23 cellular contexts compared by ENCODE assay signal in the genomic region with DNA sequence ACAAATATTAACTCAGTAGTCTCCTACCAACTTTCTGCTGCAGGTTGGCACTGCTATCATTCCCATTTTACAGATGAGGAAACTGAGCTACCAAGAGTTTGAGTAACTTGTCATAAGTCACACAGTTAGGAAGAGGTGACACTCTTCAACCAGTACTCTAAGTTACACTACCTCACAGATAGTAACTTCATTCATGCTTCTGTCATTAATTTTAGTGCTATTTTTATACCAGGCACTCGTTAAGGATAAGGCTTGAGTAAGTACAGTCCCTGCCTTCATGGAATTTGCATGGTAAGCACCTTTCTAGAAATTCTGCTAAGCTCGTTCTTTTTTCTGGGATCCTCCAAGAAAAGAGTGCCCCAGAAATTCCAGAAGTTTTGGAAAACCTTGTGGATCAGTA.
DNase-seq lines count a peak whose midpoint lies in the region; ATAC-seq, FAIRE-seq and TF ChIP-seq lines count a peak whose summit lies in the region.
"Had no signal": no experiment of that assay in that cellular context is flagged by ENCODE, and none has a peak within 500 bp of the region (broad histone marks: within the 10 kb centered on the region; RNA-seq: fewer than 3 reads in every experiment).

No MANE protein-coding gene starts in this region.

- WGBS in HepG2 (ENCODE audit: low lambda C conversion rate) = 2% methylated on average over 2 of the region's 2 CpGs
- 25% methylated on average over 2 of the region's 2 CpGs for WGBS in right lobe of liver (ENCODE audit: insufficient coverage, low coverage, low lambda C conversion rate, missing lambda C conversion rate)
- WGBS in heart left ventricle, 4 donors = 32 to 37% (median 33%) methylated on average over 2 of the region's 2 CpGs

- DNase-seq in HepG2 (ENCODE audit: low spot score) (no peak), right lobe of liver (no peak), heart left ventricle (no peak), left ventricle myocardium inferior (no peak), AG08395 (ENCODE audit: low spot score) (no peak), OCI-M2 (lab: John Stamatoyannopoulos, UW; ENCODE audit: unreplicated experiment) (no peak), dermis blood vessel endothelial cell (no peak)
- DNase-seq: AML-193; BE2C; Calu3; CD4-positive, alpha-beta T cell; COR-L47; DMS153; DMS79; EL; GDM1; GM23248; H7; HCEC 1CT had no signal

- H3K9ac ChIP-seq in HepG2 (ENCODE audit: insufficient read depth, low read depth, low read length) = no peak overlapping the region
- H3K9ac ChIP-seq: BLaER1 treated with 17β-estradiol and CSF1 and Interleukin-3, amounts not matched to agents 10 nM and 100 nM; GM23248 had no signal

- no peaks in the 10 kb centered on the region for H3K79me2 ChIP-seq in HepG2 (ENCODE audit: insufficient read depth, low read length)

- no peaks in the 10 kb centered on the region for H3K4me1 ChIP-seq in HepG2 (ENCODE audit: insufficient read depth, low read length)
- no peaks in the 10 kb centered on the region for H3K4me1 ChIP-seq in right lobe of liver
- peaks cover 0 to 21% (median 6%) of the 10 kb centered on the region in 12 donors for H3K4me1 ChIP-seq in heart left ventricle
- peaks cover 72% of the 10 kb centered on the region for H3K4me1 ChIP-seq in left ventricle myocardium inferior
- H3K4me1 ChIP-seq: BE2C; BLaER1 treated with 17β-estradiol and CSF1 and Interleukin-3, amounts not matched to agents 10 nM and 100 nM had no signal

- TF ChIP-seq EP300 in HepG2 (IDR thresholded peaks at IDR 0.05; ENCODE audit: low read depth in 2 of 2, low read length in 2 of 2) (no peak), HepG2 (CRISPR knock-in tag; IDR thresholded peaks at IDR 0.05; ENCODE audit: borderline replicate concordance) (no peak)

- no peak for FAIRE-seq in HepG2 (lab: Jason Lieb, UNC)
- FAIRE-seq: GM12878, GM19239, H1 had no signal

- no peak overlapping the region for H3K4me3 ChIP-seq in HepG2 (replicated peaks in 1 of 3; ENCODE audit: insufficient read depth in 1 of 3, low read depth in 2 of 3, low read length in 3 of 3)
- no peak overlapping the region for H3K4me3 ChIP-seq in right lobe of liver
- no peak overlapping the region for H3K4me3 ChIP-seq in heart left ventricle
- H3K4me3 ChIP-seq in left ventricle myocardium inferior = no peak overlapping the region
- H3K4me3 ChIP-seq: BLaER1 treated with 17β-estradiol and CSF1 and Interleukin-3, amounts not matched to agents 10 nM and 100 nM; GM12878; GM23248 had no signal

- POLR2A ChIA-PET in HepG2 (lab: Yijun Ruan, JAX) = no interaction called here

- TF ChIP-seq RAD21 in HepG2 (CRISPR knock-in tag; IDR thresholded peaks at IDR 0.05) = no peak

- H3K4me2 ChIP-seq in HepG2 (ENCODE audit: low read depth, low read length) = no peak overlapping the region
- H3K4me2 ChIP-seq: BLaER1 treated with 17β-estradiol and CSF1 and Interleukin-3, amounts not matched to agents 10 nM and 100 nM had no signal

- in situ Hi-C loops in HepG2 (cut with HindIII; ENCODE audit: extremely low pct_ligation_motif_present, low pct_unique_long_range_greater_than_20kb) = no loop called here

- no peak for TF ChIP-seq CTCF in HepG2 (CRISPR knock-in tag; IDR thresholded peaks at IDR 0.05)
- TF ChIP-seq CTCF in right lobe of liver (IDR thresholded peaks at IDR 0.05) = no peak
- TF ChIP-seq CTCF in heart left ventricle (IDR thresholded peaks at IDR 0.05) = no peak
- no peak for TF ChIP-seq CTCF in left ventricle myocardium inferior (IDR thresholded peaks at IDR 0.05; ENCODE audit: borderline replicate concordance)

- intact Hi-C loops in HepG2 (cut with micrococcal nuclease; ENCODE audit: unreplicated experiment) = no loop called here
- intact Hi-C loops in right lobe of liver (cut with DNase I) = no loop called here
- intact Hi-C loops in heart left ventricle (cut with DNase I) = no loop called here
- intact Hi-C loops in left ventricle myocardium inferior (cut with micrococcal nuclease) = no loop called here

- no peaks in the 10 kb centered on the region for H3K9me3 ChIP-seq in HepG2 (ENCODE audit: low read length)
- H3K9me3 ChIP-seq in right lobe of liver = no peaks in the 10 kb centered on the region
- no peaks in the 10 kb centered on the region for H3K9me3 ChIP-seq in heart left ventricle
- H3K9me3 ChIP-seq in left ventricle myocardium inferior (replicated peaks) = no peaks in the 10 kb centered on the region
- H3K9me3 ChIP-seq: BE2C; BLaER1 treated with 17β-estradiol and CSF1 and Interleukin-3, amounts not matched to agents 10 nM and 100 nM had no signal

- no peak overlapping the region for H2AFZ ChIP-seq in HepG2 (ENCODE audit: low read length)
- H2AFZ ChIP-seq: GM23248 had no signal

- BruUV-seq in HepG2 (replicated peaks; lab: Mats Ljungman, UMichigan) = no TSS peak

- H3K27me3 ChIP-seq in HepG2 (ENCODE audit: control insufficient read depth in 1 of 2, insufficient read depth in 2 of 2, low read length in 2 of 2) = no peaks in the 10 kb centered on the region
- no peaks in the 10 kb centered on the region for H3K27me3 ChIP-seq in right lobe of liver
- H3K27me3 ChIP-seq in heart left ventricle = no peaks in the 10 kb centered on the region
- no peaks in the 10 kb centered on the region for H3K27me3 ChIP-seq in left ventricle myocardium inferior (ENCODE audit: low read depth)
- H3K27me3 ChIP-seq: BE2C; BLaER1 treated with 17β-estradiol and CSF1 and Interleukin-3, amounts not matched to agents 10 nM and 100 nM had no signal

- no peaks in the 10 kb centered on the region for H4K20me1 ChIP-seq in HepG2 (ENCODE audit: insufficient read depth, low read length)
- H4K20me1 ChIP-seq: BLaER1 treated with 17β-estradiol and CSF1 and Interleukin-3, amounts not matched to agents 10 nM and 100 nM had no signal

- no peak overlapping the region for H3K27ac ChIP-seq in HepG2 (ENCODE audit: extremely low read length, insufficient read depth, low read length)
- H3K27ac ChIP-seq in right lobe of liver = no peak overlapping the region
- peak overlapping the region in 1 of 12 donors; percentile 35 for H3K27ac ChIP-seq in heart left ventricle
- peak overlapping the region; percentile 28 for H3K27ac ChIP-seq in left ventricle myocardium inferior (replicated peaks)
- H3K27ac ChIP-seq: BLaER1 treated with 17β-estradiol and CSF1 and Interleukin-3, amounts not matched to agents 10 nM and 100 nM; GM23248 had no signal

- CTCF ChIA-PET in HepG2 (lab: Yijun Ruan, JAX; ENCODE audit: low intra/inter-chr PET ratio, low total read pairs) = no interaction called here

- no peak for TF ChIP-seq POLR2A in HepG2 (IDR thresholded peaks at IDR 0.05; ENCODE audit: insufficient read depth in 1 of 2, low read depth in 2 of 2, low read length in 2 of 2)
- TF ChIP-seq POLR2A in right lobe of liver (IDR thresholded peaks at IDR 0.05) = no peak
- no peak for TF ChIP-seq POLR2A in heart left ventricle (IDR thresholded peaks at IDR 0.05)

- H3K36me3 ChIP-seq in HepG2 (replicated peaks in 1 of 2; ENCODE audit: control insufficient read depth in 1 of 2, insufficient read depth in 2 of 2, low read length in 2 of 2) (no peaks in the 10 kb centered on the region), right lobe of liver (no peaks in the 10 kb centered on the region), heart left ventricle (peaks cover 0 to 93% (median 11%) of the 10 kb centered on the region in 9 donors), left ventricle myocardium inferior (peaks cover 35% of the 10 kb centered on the region)
- H3K36me3 ChIP-seq: BE2C; BLaER1 treated with 17β-estradiol and CSF1 and Interleukin-3, amounts not matched to agents 10 nM and 100 nM had no signal

- ATAC-seq in HepG2 (no peak), right lobe of liver (no peak), heart left ventricle (peak; percentile 62 to 79 (median 78))
- ATAC-seq: GM12878 had no signal

TF ChIP-seq in HepG2, 621 proteins besides CTCF, POLR2A, EP300 and RAD21:
- TF ChIP-seq SRSF1 (optimal IDR thresholded peaks at IDR 0.05; ENCODE audit: low read depth, low read length) (no peak), MAFK (conservative IDR thresholded peaks at IDR 0.05 in 1 of 2, IDR thresholded peaks at IDR 0.05 in 1 of 2; ENCODE audit: low read length in 2 of 2) (peak in 1 of 2 experiments; percentile 60; a peak in 2 of 4 replicates), MAFF (IDR thresholded peaks at IDR 0.05; ENCODE audit: low read depth, low read length) (0 out of 2 replicates have a peak, but pooled peaks have one; percentile 26), FOXM1 (CRISPR knock-in tag; IDR thresholded peaks at IDR 0.05) (no peak)

Comparison
In these comparisons a context has a peak if more than half of its experiments do, and no peak if none do; other contexts are left out.
1. ATAC-seq: peak in heart left ventricle (4 of 4); none in HepG2 (single experiment) and right lobe of liver (0 of 4).